In genomic region chr1:156121005-156121404, GRCh38 we compare ENCODE assay signal across 8 cellular contexts. TPM values are rescaled to one million over a fixed set of nuclear protein-coding genes. Genes with fewer than 3 reads are reported as not detected.
A peak's percentile ranks its signal among the peaks of the same experiment; 100 is the strongest.
DNase-seq lines count a peak whose midpoint lies in the region; ATAC-seq and TF ChIP-seq lines count a peak whose summit lies in the region.
"Not testable (repeated sequence)": the region's sequence is repeated elsewhere in the genome, so short reads cannot be mapped to it uniquely, and the experiment has no call there.

No MANE protein-coding gene starts in this region.

- not testable (repeated sequence) for BruUV-seq in A673 (replicated peaks; lab: Mats Ljungman, UMichigan); HCT116 (replicated peaks; lab: Mats Ljungman, UMichigan)

- intact Hi-C loops in A673 (cut with micrococcal nuclease; ENCODE audit: unreplicated experiment); HCT116 (cut with micrococcal nuclease): not testable (repeated sequence)
- intact Hi-C loops in sigmoid colon (cut with DNase I), result loop anchor here (5.0 kb wide), 1 partner anchor 336 kb away; no protein-coding TSS in a partner anchor

- peaks cover 56% of the 10 kb centered on the region for H3K4me1 Mint-ChIP-seq in T-helper 17 cell

- H3K4me3 Mint-ChIP-seq in T-helper 17 cell, result peak overlapping the region; percentile 69

- H3K79me2 ChIP-seq in HCT116 (ENCODE audit: insufficient read depth, low read length), result peaks cover 99% of the 10 kb centered on the region

- TF ChIP-seq RAD21 in HCT116 (IDR thresholded peaks at IDR 0.05; ENCODE audit: low read depth), result not testable (repeated sequence)

- H3K27me3 Mint-ChIP-seq in T-helper 17 cell, result not testable (repeated sequence)

- not testable (repeated sequence) for DNase-seq in A673 (ENCODE audit: low spot score); HCT116 (ENCODE audit: low read depth, low spot score); T-helper 17 cell; foreskin fibroblast; lung (ENCODE audit: low spot score); sigmoid colon; tibial nerve (ENCODE audit: low spot score in 2 of 2)

- ATAC-seq in HCT116; T-helper 17 cell; lung (ENCODE audit: insufficient read depth, low FRiP score): not testable (repeated sequence)

- not testable (repeated sequence) for H4K20me1 ChIP-seq in HCT116 (ENCODE audit: insufficient read depth)

- H3K4me2 ChIP-seq in HCT116 (ENCODE audit: low read length), result peak overlapping the region; percentile 90

- CTCF ChIA-PET in A673 (lab: Charles Lee), result not testable (repeated sequence)
- CTCF ChIA-PET in HCT116 (lab: Charles Lee), result interaction anchor here (1.8 kb wide), 1 partner anchor 16 kb away, joined by 4 read pairs; no protein-coding TSS in a partner anchor

- H3K27me3 ChIP-seq in A673 (replicated peaks; ENCODE audit: insufficient read depth, low read depth, low read length, poor library complexity); HCT116 (ENCODE audit: insufficient read depth, low read length); lung (ENCODE audit: control insufficient read depth, insufficient read depth); sigmoid colon; tibial nerve: not testable (repeated sequence)

- H3K9me3 ChIP-seq in A673 (ENCODE audit: low read depth, low read length, poor library complexity, severe bottlenecking); HCT116 (ENCODE audit: control insufficient read depth in 1 of 2, insufficient read depth in 1 of 2, low read depth in 1 of 2, low read length in 2 of 2); T-helper 17 cell (ENCODE audit: control insufficient read depth, low read length, poor library complexity, severe bottlenecking); lung (ENCODE audit: control insufficient read depth in 2 of 2, insufficient read depth in 1 of 2, low read length in 1 of 2); sigmoid colon; tibial nerve: not testable (repeated sequence)

- not testable (repeated sequence) for H3K36me3 ChIP-seq in A673 (ENCODE audit: insufficient read depth, low read length, poor library complexity, severe bottlenecking); lung (ENCODE audit: control insufficient read depth in 2 of 2, insufficient read depth in 2 of 2, low read length in 2 of 2); sigmoid colon; tibial nerve
- H3K36me3 ChIP-seq in HCT116 (ENCODE audit: control insufficient read depth in 1 of 2, insufficient read depth in 2 of 2, low read length in 2 of 2), result peaks cover 0 to 11% of the 10 kb centered on the region in 2 experiments; a peak in 1 of 4 replicates

- POLR2A ChIA-PET in A673 (lab: Charles Lee; ENCODE audit: low non-redundant PET), result not testable (repeated sequence)
- POLR2A ChIA-PET in HCT116 (lab: Charles Lee), result interaction anchor here (0.8 to 1.8 kb wide), 3 partner anchors 13 to 18 kb away, joined by 3 to 7 read pairs (median 3); no protein-coding TSS in a partner anchor

- not testable (repeated sequence) for TF ChIP-seq POLR2A in HCT116 (IDR thresholded peaks at IDR 0.05; ENCODE audit: borderline replicate concordance, extremely low read depth, insufficient read depth, insufficient read length); sigmoid colon (IDR thresholded peaks at IDR 0.05); tibial nerve (IDR thresholded peaks at IDR 0.05)

- not testable (repeated sequence) for TF ChIP-seq EP300 in sigmoid colon (IDR thresholded peaks at IDR 0.05); tibial nerve (IDR thresholded peaks at IDR 0.05)

- H3K27ac Mint-ChIP-seq in T-helper 17 cell, result peak overlapping the region; percentile 98

- not testable (repeated sequence) for H3K4me3 ChIP-seq in A673 (ENCODE audit: low read depth, low read length, poor library complexity, severe bottlenecking); lung
- H3K4me3 ChIP-seq in HCT116 (replicated peaks in 1 of 2; ENCODE audit: low read depth in 1 of 2, low read length in 2 of 2) (peak overlapping the region; percentile 16 to 52; a peak in 3 of 4 replicates), foreskin fibroblast (ENCODE audit: low read depth in 1 of 2, low read length in 2 of 2) (peak overlapping the region; percentile 88 to 96), sigmoid colon (peak overlapping the region in 3 of 4 donors; percentile 28 to 42 (median 39)), tibial nerve (peak overlapping the region in 2 of 4 donors; percentile 12 to 47)

- not testable (repeated sequence) for TF ChIP-seq CTCF in A673 (conservative IDR thresholded peaks at IDR 0.05; ENCODE audit: low read depth, low read length); HCT116 (IDR thresholded peaks at IDR 0.05 in 2 of 3, conservative IDR thresholded peaks at IDR 0.05 in 1 of 3; ENCODE audit: borderline replicate concordance in 1 of 3, insufficient read depth in 1 of 3, low read depth in 2 of 3, low read length in 2 of 3); foreskin fibroblast (IDR thresholded peaks at IDR 0.05; ENCODE audit: low read depth, low read length); lung (IDR thresholded peaks at IDR 0.05; ENCODE audit: control extremely low read depth, extremely low read depth); sigmoid colon (IDR thresholded peaks at IDR 0.05); tibial nerve (IDR thresholded peaks at IDR 0.05)

- peak overlapping the region; percentile 22 for H3K27ac ChIP-seq in A673 (ENCODE audit: low read depth, low read length, poor library complexity, severe bottlenecking)
- H3K27ac ChIP-seq in HCT116 (ENCODE audit: low read depth, low read length), result peak overlapping the region; percentile 95
- H3K27ac ChIP-seq in cingulate gyrus (ENCODE audit: low read depth, low read length), result peak overlapping the region; percentile 67
- H3K27ac ChIP-seq in lung (ENCODE audit: low read depth in 1 of 2, low read length in 1 of 2), result peak overlapping the region; percentile 87 to 94
- peak overlapping the region; percentile 95 to 100 (median 98) for H3K27ac ChIP-seq in sigmoid colon
- H3K27ac ChIP-seq in tibial nerve, result peak overlapping the region; percentile 94 to 98 (median 96)

- H3K9ac ChIP-seq in HCT116 (ENCODE audit: low read length), result peak overlapping the region; percentile 75

- H2AFZ ChIP-seq in HCT116 (ENCODE audit: low read depth, low read length, poor library complexity, severe bottlenecking), result not testable (repeated sequence)

- H3K36me3 Mint-ChIP-seq in T-helper 17 cell (ENCODE audit: low read depth), result not testable (repeated sequence)

- WGBS in lung, 2 donors, result 58 to 71% methylated on average over 4 of the region's 4 CpGs
- 46 to 59% methylated on average over 4 of the region's 4 CpGs for WGBS in sigmoid colon, 2 donors
- WGBS in tibial nerve, 2 donors, result 18 to 23% methylated on average over 4 of the region's 4 CpGs

- not testable (repeated sequence) for H3K9me2 ChIP-seq in HCT116 (ENCODE audit: insufficient read depth)

- RAD21 ChIA-PET in HCT116 (lab: Charles Lee; ENCODE audit: low non-redundant PET in 1 of 2, low total read pairs in 2 of 2, uncharacterized antibody in 2 of 2, unreplicated experiment in 2 of 2), result not testable (repeated sequence)

- H3K4me1 ChIP-seq in A673 (ENCODE audit: insufficient read depth, low read length, poor library complexity, severe bottlenecking) (peaks cover 72% of the 10 kb centered on the region), HCT116 (ENCODE audit: control insufficient read depth in 1 of 2, insufficient read depth in 2 of 2, low read length in 2 of 2) (peaks cover 79 to 100% of the 10 kb centered on the region in 2 experiments), lung (ENCODE audit: control insufficient read depth in 2 of 2, insufficient read depth in 2 of 2, low read length in 2 of 2) (peaks cover 32 to 41% of the 10 kb centered on the region in 2 donors), sigmoid colon (peaks cover 0 to 99% (median 98%) of the 10 kb centered on the region in 4 donors), tibial nerve (peaks cover 8 to 96% (median 76%) of the 10 kb centered on the region in 4 donors)

RNA-seq across cellular contexts. Expression of gene LMNA, which starts 6.5 kb away (rescaled TPM):
- total RNA-seq in A673 (2021), result 204 and 225 TPM in 2 replicates
- total RNA-seq in HCT116 (2021; ENCODE audit: unreplicated experiment), result 528 TPM
- polyA plus RNA-seq in HCT116 (2012), result 440 and 523 TPM in 2 replicates
- 1,000 to 10,000 TPM in 1 of 2 donors, 100 to 1,000 TPM in 1; 919 to 1,908 TPM for total RNA-seq in T-helper 17 cell
- total RNA-seq in lung, result 100 to 1,000 TPM; 182 to 547 TPM
- polyA plus RNA-seq in lung, result 100 to 1,000 TPM; 163 to 205 TPM
- 100 to 1,000 TPM; 129 to 241 (median 196) TPM for total RNA-seq in sigmoid colon
- 100 to 1,000 TPM; 108 to 229 (median 142) TPM for polyA plus RNA-seq in sigmoid colon
- 100 to 1,000 TPM; 371 to 501 (median 419) TPM for total RNA-seq in tibial nerve

RNA-seq across cellular contexts. Expression of gene SEMA4A, which starts 32.4 kb away (rescaled TPM):
- total RNA-seq in A673 (2021) (0.77 and 0.92 TPM in 2 replicates), HCT116 (2021; ENCODE audit: unreplicated experiment) (0.39 TPM), T-helper 17 cell (10 to 100 TPM; 21.7 to 58.1 TPM), lung (10 to 100 TPM; 22.7 to 46.9 TPM), sigmoid colon (1 to 10 TPM; 1.6 to 2.9 (median 1.8) TPM), tibial nerve (1 to 10 TPM; 1.8 to 4.6 (median 3.5) TPM)
- polyA plus RNA-seq in HCT116 (2012), result 0.30 and 0.37 TPM in 2 replicates
- polyA plus RNA-seq in lung (10 to 100 TPM; 26.9 to 54.9 TPM), sigmoid colon (1 to 10 TPM; 1.4 to 6.3 (median 1.8) TPM)

RNA-seq across cellular contexts. Expression of gene MEX3A, which starts 38.7 kb away (rescaled TPM):
- total RNA-seq in A673 (2021) (90.0 and 92.5 TPM in 2 replicates), HCT116 (2021; ENCODE audit: unreplicated experiment) (6.1 TPM), T-helper 17 cell (not detected), lung (1 to 10 TPM; 1.1 to 8.1 TPM), sigmoid colon (under 1 TPM; 0.27 to 0.36 (median 0.30) TPM), tibial nerve (1 to 10 TPM in 1 of 4 donors, under 1 TPM in 3; under 0.01 to 1.2 (median 0.43) TPM)
- polyA plus RNA-seq in HCT116 (2012), result 4.9 and 5.5 TPM in 2 replicates
- polyA plus RNA-seq in lung (under 1 TPM; 0.26 to 1.00 TPM), sigmoid colon (1 to 10 TPM in 1 of 3 donors, under 1 TPM in 2; 0.23 to 1.5 (median 0.60) TPM)

Comparison
In these comparisons a context has a peak if more than half of its experiments do, and no peak if none do; other contexts are left out.
1. H3K27ac ChIP-seq: peak in every context shown above with its lines; median percentile 98 in sigmoid colon; 96 in tibial nerve; 95 in HCT116; 90 in lung; 67 in cingulate gyrus; 22 in A673.
2. RNA of gene SEMA4A, which starts 32.4 kb away (total RNA-seq): 21.7 to 58.1 TPM in T-helper 17 cell and 22.7 to 46.9 TPM in lung; 1.8 to 4.6 TPM in tibial nerve, 1.6 to 2.9 TPM in sigmoid colon, 0.77 to 0.92 TPM in A673 and 0.39 TPM in HCT116 (single experiment); every median in the first group is over 4 times any median in the second.